35 cellular contexts compared by ENCODE assay signal in the genomic region with DNA sequence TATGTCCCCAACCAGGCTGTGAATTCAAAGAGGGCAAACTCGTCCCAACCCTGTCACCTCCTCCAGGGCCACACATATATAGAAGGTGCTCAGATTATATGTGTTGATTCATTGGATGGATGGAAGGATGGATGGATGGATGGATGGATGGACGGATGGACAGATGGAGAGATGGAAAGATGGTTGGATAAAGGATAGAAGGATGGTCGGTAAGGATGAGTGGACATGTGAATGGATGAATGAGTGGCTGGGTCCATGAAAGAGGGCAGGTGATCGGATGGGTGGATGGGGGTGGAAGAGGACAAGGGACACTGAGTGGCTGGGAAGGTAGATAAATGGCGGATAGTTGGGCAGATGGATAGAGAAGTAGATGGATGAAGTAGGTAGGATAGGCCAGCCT. TPM values are rescaled to one million over a fixed set of nuclear protein-coding genes. Genes with fewer than 3 reads are reported as not detected.
"Had no signal": no experiment of that assay in that cellular context is flagged by ENCODE, and none has a peak within 500 bp of the region (broad histone marks: within the 10 kb centered on the region; RNA-seq: fewer than 3 reads in every experiment).

No MANE protein-coding gene starts in this region.

- H3K36me3 Mint-ChIP-seq: activated naive CD8-positive, alpha-beta T cell; brain had no signal

- H3K36me3 ChIP-seq: Peyer's patch, SJSA1 had no signal

- H3K27me3 Mint-ChIP-seq: activated CD4-positive, alpha-beta T cell treated with anti-CD3 and anti-CD28 coated beads, Interleukin-2, amount 10 ng/mL, durations not matched to agents 24 days and 14 days; activated naive CD8-positive, alpha-beta T cell; activated naive CD8-positive, alpha-beta T cell treated with anti-CD3 and anti-CD28 coated beads, Interleukin-2, amount 50 U/mL, for 24 hours; brain had no signal

- H3K27me3 ChIP-seq: Peyer's patch, SJSA1 had no signal

- H3K9me3 Mint-ChIP-seq: activated CD4-positive, alpha-beta T cell treated with anti-CD3 and anti-CD28 coated beads, Interleukin-2, amount 10 ng/mL, durations not matched to agents 24 days and 14 days; activated naive CD4-positive, alpha-beta T cell treated with anti-CD3 and anti-CD28 coated beads for 36 hours; activated naive CD8-positive, alpha-beta T cell treated with anti-CD3 and anti-CD28 coated beads, Interleukin-2, amount 50 U/mL, for 24 hours; activated T-cell treated with anti-CD3 and anti-CD28 coated beads, Interleukin-2, amount 50 U/mL, for 24 hours; activated T-helper 2 cell treated with anti-CD3 and anti-CD28 coated beads, Interferon-gamma antibody, Interleukin-2, Interleukin-4, amounts not matched to agents 10 μg/mL and 5 μg/mL and 100 μg/mL, durations not matched to agents 14 hours and 24 hours and 36 hours; brain had no signal

- H3K27ac ChIP-seq: Peyer's patch, SJSA1 had no signal

- H3K4me1 ChIP-seq: SJSA1 had no signal

- H3K9me3 ChIP-seq: Peyer's patch, SJSA1 had no signal

- DNase-seq: activated CD4-positive, alpha-beta T cell treated with anti-CD3 and anti-CD28 coated beads, Interleukin-2, amount 10 ng/mL, durations not matched to agents 24 days and 14 days; activated CD4-positive, alpha-beta T cell treated with anti-CD3 and anti-CD28 coated beads, Interleukin-2, amount 50 U/mL, for 48 hours; activated CD8-positive, alpha-beta T cell treated with anti-CD3 and anti-CD28 coated beads, Interleukin-2, amount 10 ng/mL, durations not matched to agents 7 days and 5 days; activated gamma-delta T cell; activated naive CD4-positive, alpha-beta T cell treated with anti-CD3 and anti-CD28 coated beads for 36 hours; activated naive CD8-positive, alpha-beta T cell treated with anti-CD3 and anti-CD28 coated beads, Interleukin-2, amount 50 U/mL, for 24 hours; activated T-cell treated with anti-CD3 and anti-CD28 coated beads, Interleukin-2, amount 50 U/mL, for 24 hours; anterior cingulate cortex; central memory CD4-positive, alpha-beta T cell; NCI-H1092 treated with DMSO at 0.1 percent for 48 hours; NCI-H1417; NCI-H146; NCI-H187; NCI-H2029 treated with DMSO at 0.1 percent for 48 hours; NCI-H2107; NCI-H2171; NCI-H510A; NCI-H526; NCI-H748 treated with DMSO at 0.1 percent for 48 hours; NK-92 treated with Interleukin-12 subunit alpha and Interleukin-12 subunit beta, amount 100 ng/mL, for 24 hours; PC-3; Peyer's patch; RPMI8226; SHP77 treated with DMSO at 0.1 percent for 48 hours; SW 1271; T-helper 1 cell; T1000 had no signal

- H3K4me1 Mint-ChIP-seq: activated CD4-positive, alpha-beta T cell treated with anti-CD3 and anti-CD28 coated beads, Interleukin-2, amount 10 ng/mL, durations not matched to agents 24 days and 14 days; activated naive CD8-positive, alpha-beta T cell treated with anti-CD3 and anti-CD28 coated beads, Interleukin-2, amount 50 U/mL, for 24 hours had no signal

- H3K4me3 Mint-ChIP-seq: activated CD4-positive, alpha-beta T cell treated with anti-CD3 and anti-CD28 coated beads, Interleukin-2, amount 10 ng/mL, durations not matched to agents 24 days and 14 days; activated CD8-positive, alpha-beta T cell treated with anti-CD3 and anti-CD28 coated beads, Interleukin-2, amount 10 ng/mL, durations not matched to agents 7 days and 5 days; activated naive CD4-positive, alpha-beta T cell treated with anti-CD3 and anti-CD28 coated beads for 36 hours; activated naive CD8-positive, alpha-beta T cell; activated naive CD8-positive, alpha-beta T cell treated with anti-CD3 and anti-CD28 coated beads, Interleukin-2, amount 50 U/mL, for 24 hours; activated T-cell treated with anti-CD3 and anti-CD28 coated beads, Interleukin-2, amount 50 U/mL, for 24 hours; brain had no signal

- ATAC-seq: activated CD8-positive, alpha-beta T cell treated with anti-CD3 and anti-CD28 coated beads, Interleukin-2, amount 10 ng/mL, durations not matched to agents 7 days and 5 days; activated naive CD8-positive, alpha-beta T cell treated with anti-CD3 and anti-CD28 coated beads, Interleukin-2, amount 50 U/mL, for 24 hours; K562; PC-3; SK-N-SH treated with all-trans-retinoic acid at 6 μM for 48 hours had no signal

- H3K27ac Mint-ChIP-seq: activated CD4-positive, alpha-beta T cell treated with anti-CD3 and anti-CD28 coated beads, Interleukin-2, amount 10 ng/mL, durations not matched to agents 24 days and 14 days; activated CD8-positive, alpha-beta T cell treated with anti-CD3 and anti-CD28 coated beads, Interleukin-2, amount 10 ng/mL, durations not matched to agents 7 days and 5 days; activated naive CD4-positive, alpha-beta T cell treated with anti-CD3 and anti-CD28 coated beads for 36 hours; activated naive CD8-positive, alpha-beta T cell; activated naive CD8-positive, alpha-beta T cell treated with anti-CD3 and anti-CD28 coated beads, Interleukin-2, amount 50 U/mL, for 24 hours; activated T-cell treated with anti-CD3 and anti-CD28 coated beads, Interleukin-2, amount 50 U/mL, for 24 hours; activated T-helper 2 cell treated with anti-CD3 and anti-CD28 coated beads, Interferon-gamma antibody, Interleukin-2, Interleukin-4, amounts not matched to agents 10 μg/mL and 5 μg/mL and 100 μg/mL, durations not matched to agents 14 hours and 24 hours and 36 hours had no signal

- H3K4me3 ChIP-seq: K562, Peyer's patch, SJSA1 had no signal

RNA-seq across cellular contexts. Expression of gene TRPV3, which starts 30.1 kb away (rescaled TPM):
- total RNA-seq: SJSA1 had no signal

RNA-seq across cellular contexts. Expression of gene ASPA, which starts 51.7 kb away (rescaled TPM):
- total RNA-seq: activated CD4-positive, alpha-beta T cell treated with anti-CD3 and anti-CD28 coated beads, Interleukin-2, amount 10 ng/mL, durations not matched to agents 24 days and 14 days; activated CD8-positive, alpha-beta T cell treated with anti-CD3 and anti-CD28 coated beads, Interleukin-2, amount 10 ng/mL, durations not matched to agents 7 days and 5 days; activated T-helper 2 cell treated with anti-CD3 and anti-CD28 coated beads, Interferon-gamma antibody, Interleukin-2, Interleukin-4, amounts not matched to agents 10 μg/mL and 5 μg/mL and 100 μg/mL, durations not matched to agents 14 hours and 24 hours and 36 hours; K562; M059J; PC-3; T-helper 2 cell treated with Interferon-gamma antibody and Interleukin-4, amounts not matched to agents 100 ng/mL and 5 ng/mL, for 36 hours had no signal
- polyA plus RNA-seq: K562 had no signal

RNA-seq across cellular contexts. Expression of gene SPATA22, which starts 55.8 kb away (rescaled TPM):
- total RNA-seq: activated CD4-positive, alpha-beta T cell treated with anti-CD3 and anti-CD28 coated beads, Interleukin-2, amount 10 ng/mL, durations not matched to agents 24 days and 14 days; activated CD8-positive, alpha-beta T cell treated with anti-CD3 and anti-CD28 coated beads, Interleukin-2, amount 10 ng/mL, durations not matched to agents 7 days and 5 days; activated naive CD4-positive, alpha-beta T cell treated with anti-CD3 and anti-CD28 coated beads for 36 hours; activated T-helper 2 cell treated with anti-CD3 and anti-CD28 coated beads, Interferon-gamma antibody, Interleukin-2, Interleukin-4, amounts not matched to agents 10 μg/mL and 5 μg/mL and 100 μg/mL, durations not matched to agents 14 hours and 24 hours and 36 hours; M059J; PC-3; Peyer's patch; SJSA1; T-helper 2 cell treated with Interferon-gamma antibody and Interleukin-4, amounts not matched to agents 100 ng/mL and 5 ng/mL, for 36 hours had no signal
